In genomic region chr10:13717571-13717935, GRCh38 we compare ENCODE assay signal across 9 cellular contexts.
DNase-seq lines count a peak whose midpoint lies in the region; ATAC-seq and TF ChIP-seq lines count a peak whose summit lies in the region.
"Had no signal": no experiment of that assay in that cellular context is flagged by ENCODE, and none has a peak within 500 bp of the region (broad histone marks: within the 10 kb centered on the region; RNA-seq: fewer than 3 reads in every experiment).

No MANE protein-coding gene starts in this region.

- no peaks in the 10 kb centered on the region for H3K36me3 ChIP-seq in MG63

- H3K4me1 Mint-ChIP-seq in naive thymus-derived CD8-positive, alpha-beta T cell = peaks cover 14 to 24% (median 21%) of the 10 kb centered on the region in 4 donors

- no peak for DNase-seq in AG10803 (ENCODE audit: low read depth)
- DNase-seq in MG63 = no peak
- no peak for DNase-seq in dorsolateral prefrontal cortex
- no peak for DNase-seq in naive thymus-derived CD8-positive, alpha-beta T cell
- no peak for DNase-seq in mesenteric fat pad (ENCODE audit: low spot score)
- DNase-seq in NCI-H2081 (lab: John Stamatoyannopoulos, UW) = no peak
- no peak for DNase-seq in omental fat pad (ENCODE audit: low spot score)
- DNase-seq: NCI-H526 treated with DMSO at 0.1 percent for 48 hours had no signal

- intact Hi-C loops in dorsolateral prefrontal cortex (cut with DNase I) = no loop called here

- H3K27ac ChIP-seq in dorsolateral prefrontal cortex = peak overlapping the region in 52 of 59 donors; percentile 3 to 96 (median 75)

- POLR2A ChIA-PET in naive thymus-derived CD8-positive, alpha-beta T cell (lab: Charles Lee) = interaction anchor here (0.5 to 0.7 kb wide), 2 partner anchors 94 to 145 kb away, joined by 3 read pairs; no protein-coding TSS in a partner anchor

- H3K27me3 ChIP-seq in MG63 (no peaks in the 10 kb centered on the region), dorsolateral prefrontal cortex (no peaks in the 10 kb centered on the region)

- peak overlapping the region; percentile 48 for H3K4me3 ChIP-seq in AG10803 (ENCODE audit: low read length)
- H3K4me3 ChIP-seq in MG63 = peak overlapping the region; percentile 33
- H3K4me3 ChIP-seq in dorsolateral prefrontal cortex = peak overlapping the region in 41 of 59 donors; percentile 5 to 51 (median 36)

- peak overlapping the region in 4 of 10 donors; percentile 69 to 80 (median 76) for H3K27ac Mint-ChIP-seq in naive thymus-derived CD8-positive, alpha-beta T cell

- no peaks in the 10 kb centered on the region for H3K9me3 ChIP-seq in MG63

- H3K27me3 Mint-ChIP-seq in naive thymus-derived CD8-positive, alpha-beta T cell = peaks cover 0 to 3% (median 0%) of the 10 kb centered on the region in 5 donors

- peaks cover 0 to 4% (median 0%) of the 10 kb centered on the region in 3 donors for H3K36me3 Mint-ChIP-seq in naive thymus-derived CD8-positive, alpha-beta T cell

- H3K9me3 Mint-ChIP-seq in naive thymus-derived CD8-positive, alpha-beta T cell = peaks cover 0 to 5% (median 0%) of the 10 kb centered on the region in 9 donors

- peak overlapping the region; percentile 67 to 87 (median 82) for H3K4me3 Mint-ChIP-seq in naive thymus-derived CD8-positive, alpha-beta T cell

- ATAC-seq in naive thymus-derived CD8-positive, alpha-beta T cell = no peak
- ATAC-seq in HG03469 (IDR thresholded peaks at IDR 0.05; ENCODE audit: unreplicated experiment) (no peak), omental fat pad (ENCODE audit: low FRiP score) (no peak)

- no peak for TF ChIP-seq CTCF in AG10803 (conservative IDR thresholded peaks at IDR 0.05; ENCODE audit: low read length)
- TF ChIP-seq CTCF in dorsolateral prefrontal cortex (IDR thresholded peaks at IDR 0.05 in 54 of 56, conservative IDR thresholded peaks at IDR 0.05 in 2 of 56; ENCODE audit: low read depth in 1 of 56, partially characterized antibody in 56 of 56) = no peak
- no peak for TF ChIP-seq CTCF in omental fat pad (IDR thresholded peaks at IDR 0.05)
